ENCODE assay signal across 23 cellular contexts in genomic region chr21:42261832-42262200, GRCh38. TPM values are rescaled to one million over a fixed set of nuclear protein-coding genes. Genes with fewer than 3 reads are reported as not detected.
DNase-seq lines count a peak whose midpoint lies in the region; ATAC-seq and TF ChIP-seq lines count a peak whose summit lies in the region.
"Had no signal": no experiment of that assay in that cellular context is flagged by ENCODE, and none has a peak within 500 bp of the region (broad histone marks: within the 10 kb centered on the region; RNA-seq: fewer than 3 reads in every experiment).

No MANE protein-coding gene starts in this region.

- peak overlapping the region; percentile 84 for H3K27ac ChIP-seq in left ventricle myocardium inferior (replicated peaks)
- H3K27ac ChIP-seq: HL-60 had no signal

- TF ChIP-seq CTCF in left ventricle myocardium inferior (IDR thresholded peaks at IDR 0.05; ENCODE audit: borderline replicate concordance) (no peak), choroid plexus epithelial cell (conservative IDR thresholded peaks at IDR 0.05; ENCODE audit: low read depth, low read length) (no peak), nephron progenitor cell (IDR thresholded peaks at IDR 0.05) (no peak)

- H3K4me3 ChIP-seq in left ventricle myocardium inferior (no peak overlapping the region), choroid plexus epithelial cell (ENCODE audit: low read depth, low read length) (no peak overlapping the region)
- H3K4me3 ChIP-seq: suprapubic skin had no signal

- DNase-seq in left ventricle myocardium inferior (no peak), left ventricle myocardium superior (no peak), choroid plexus epithelial cell (ENCODE audit: low read depth) (peak; percentile 5), nephron progenitor cell (no peak), NCI-H2081 treated with DMSO at 0.1 percent for 48 hours (lab: John Stamatoyannopoulos, UW) (no peak)
- no peak for DNase-seq in activated CD8-positive, alpha-beta memory T cell treated with anti-CD3 and anti-CD28 coated beads, Interleukin-2, amount 10 ng/mL, durations not matched to agents 7 days and 5 days
- DNase-seq in activated naive CD4-positive, alpha-beta T cell treated with Interleukin-2 at 50 U/mL for 16 hours = no peak
- DNase-seq: activated T-cell treated with anti-CD3 and anti-CD28 coated beads, Interleukin-2, amount 50 U/mL, for 72 hours; CD4-positive, CD25-positive, alpha-beta regulatory T cell; H9; KG1; MV-4-11; NCI-H2171 treated with DMSO at 0.1 percent for 48 hours; RPMI8226; T1000 had no signal

- peak overlapping the region; percentile 33 for H3K27ac Mint-ChIP-seq in nephron progenitor cell
- H3K27ac Mint-ChIP-seq in activated CD8-positive, alpha-beta memory T cell treated with anti-CD3 and anti-CD28 coated beads, Interleukin-2, amount 10 ng/mL, durations not matched to agents 7 days and 5 days = no peak overlapping the region
- H3K27ac Mint-ChIP-seq: activated naive CD8-positive, alpha-beta T cell; activated T-cell treated with anti-CD3 and anti-CD28 coated beads, Interleukin-2, amount 50 U/mL, for 72 hours; CD4-positive, CD25-positive, alpha-beta regulatory T cell had no signal

- no peaks in the 10 kb centered on the region for H3K27me3 ChIP-seq in left ventricle myocardium inferior (ENCODE audit: low read depth)
- H3K27me3 ChIP-seq: suprapubic skin had no signal

- intact Hi-C loops in left ventricle myocardium inferior (cut with micrococcal nuclease) (no loop called here), left ventricle myocardium superior (cut with micrococcal nuclease) (no loop called here)

- peaks cover 71% of the 10 kb centered on the region for H3K4me1 Mint-ChIP-seq in nephron progenitor cell
- peaks cover 5% of the 10 kb centered on the region for H3K4me1 Mint-ChIP-seq in activated CD8-positive, alpha-beta memory T cell treated with anti-CD3 and anti-CD28 coated beads, Interleukin-2, amount 10 ng/mL, durations not matched to agents 7 days and 5 days

- peaks cover 21% of the 10 kb centered on the region for H3K27me3 Mint-ChIP-seq in nephron progenitor cell (ENCODE audit: low read depth, poor library complexity)
- peaks cover 1% of the 10 kb centered on the region for H3K27me3 Mint-ChIP-seq in activated CD8-positive, alpha-beta memory T cell treated with anti-CD3 and anti-CD28 coated beads, Interleukin-2, amount 10 ng/mL, durations not matched to agents 7 days and 5 days
- H3K27me3 Mint-ChIP-seq: activated naive CD8-positive, alpha-beta T cell; CD4-positive, CD25-positive, alpha-beta regulatory T cell had no signal

- CTCF ChIA-PET in activated CD8-positive, alpha-beta memory T cell treated with anti-CD3 and anti-CD28 coated beads, Interleukin-2, amount 10 ng/mL, durations not matched to agents 7 days and 5 days (lab: Charles Lee) = interaction anchor here (3.9 to 6.3 kb wide), 3 partner anchors 24 to 115 kb away, joined by 64 to 125 read pairs (median 106); no protein-coding TSS in a partner anchor

- no peaks in the 10 kb centered on the region for H3K9me3 Mint-ChIP-seq in nephron progenitor cell
- no peaks in the 10 kb centered on the region for H3K9me3 Mint-ChIP-seq in activated CD8-positive, alpha-beta memory T cell treated with anti-CD3 and anti-CD28 coated beads, Interleukin-2, amount 10 ng/mL, durations not matched to agents 7 days and 5 days (ENCODE audit: low read depth)
- H3K9me3 Mint-ChIP-seq: activated T-cell treated with anti-CD3 and anti-CD28 coated beads, Interleukin-2, amount 50 U/mL, for 72 hours; CD4-positive, CD25-positive, alpha-beta regulatory T cell; H9 had no signal

- no peaks in the 10 kb centered on the region for H3K9me3 ChIP-seq in left ventricle myocardium inferior (replicated peaks)
- H3K9me3 ChIP-seq: suprapubic skin had no signal

- no peaks in the 10 kb centered on the region for H3K36me3 Mint-ChIP-seq in nephron progenitor cell (ENCODE audit: low read depth)
- H3K36me3 Mint-ChIP-seq in activated CD8-positive, alpha-beta memory T cell treated with anti-CD3 and anti-CD28 coated beads, Interleukin-2, amount 10 ng/mL, durations not matched to agents 7 days and 5 days = no peaks in the 10 kb centered on the region

- H3K4me1 ChIP-seq in left ventricle myocardium inferior = peaks cover 63% of the 10 kb centered on the region

- no peaks in the 10 kb centered on the region for H3K36me3 ChIP-seq in left ventricle myocardium inferior
- H3K36me3 ChIP-seq: suprapubic skin had no signal

- H3K4me3 Mint-ChIP-seq in nephron progenitor cell = peak overlapping the region; percentile 39
- H3K4me3 Mint-ChIP-seq in activated CD8-positive, alpha-beta memory T cell treated with anti-CD3 and anti-CD28 coated beads, Interleukin-2, amount 10 ng/mL, durations not matched to agents 7 days and 5 days = no peak overlapping the region
- H3K4me3 Mint-ChIP-seq: activated naive CD8-positive, alpha-beta T cell; activated T-cell treated with anti-CD3 and anti-CD28 coated beads, Interleukin-2, amount 50 U/mL, for 72 hours; CD4-positive, CD25-positive, alpha-beta regulatory T cell; H9 had no signal

- no peak for ATAC-seq in left ventricle myocardium superior
- no peak for ATAC-seq in activated CD8-positive, alpha-beta memory T cell treated with anti-CD3 and anti-CD28 coated beads, Interleukin-2, amount 10 ng/mL, durations not matched to agents 7 days and 5 days
- no peak for ATAC-seq in HG02798 (IDR thresholded peaks at IDR 0.05; ENCODE audit: poor library complexity, unreplicated experiment)
- ATAC-seq: activated T-cell treated with anti-CD3 and anti-CD28 coated beads, Interleukin-2, amount 50 U/mL, for 72 hours; SK-N-SH treated with all-trans-retinoic acid at 6 μM for 48 hours had no signal

RNA-seq across cellular contexts. Expression of gene ABCG1, which starts 42.9 kb away (rescaled TPM):
- total RNA-seq in left ventricle myocardium inferior = 8.7 TPM
- total RNA-seq in left ventricle myocardium superior = 11.1 TPM
- 10 to 100 TPM in 1 of 2 experiments, 1 to 10 TPM in 1; 6.7 to 13.2 TPM for total RNA-seq in activated CD8-positive, alpha-beta memory T cell treated with anti-CD3 and anti-CD28 coated beads, Interleukin-2, amount 10 ng/mL, durations not matched to agents 7 days and 5 days
- total RNA-seq: epithelial cell of proximal tubule had no signal

RNA-seq across cellular contexts. Expression of gene TFF3, which starts 53.4 kb away (rescaled TPM):
- total RNA-seq in left ventricle myocardium inferior = 2.9 TPM
- 5.3 TPM for total RNA-seq in left ventricle myocardium superior
- not detected for total RNA-seq in activated CD8-positive, alpha-beta memory T cell treated with anti-CD3 and anti-CD28 coated beads, Interleukin-2, amount 10 ng/mL, durations not matched to agents 7 days and 5 days
- total RNA-seq: activated T-cell treated with anti-CD3 and anti-CD28 coated beads, Interleukin-2, amount 50 U/mL, for 72 hours; CD4-positive, CD25-positive, alpha-beta regulatory T cell; frontal cortex; mononuclear cell had no signal
